In the genomic region with DNA sequence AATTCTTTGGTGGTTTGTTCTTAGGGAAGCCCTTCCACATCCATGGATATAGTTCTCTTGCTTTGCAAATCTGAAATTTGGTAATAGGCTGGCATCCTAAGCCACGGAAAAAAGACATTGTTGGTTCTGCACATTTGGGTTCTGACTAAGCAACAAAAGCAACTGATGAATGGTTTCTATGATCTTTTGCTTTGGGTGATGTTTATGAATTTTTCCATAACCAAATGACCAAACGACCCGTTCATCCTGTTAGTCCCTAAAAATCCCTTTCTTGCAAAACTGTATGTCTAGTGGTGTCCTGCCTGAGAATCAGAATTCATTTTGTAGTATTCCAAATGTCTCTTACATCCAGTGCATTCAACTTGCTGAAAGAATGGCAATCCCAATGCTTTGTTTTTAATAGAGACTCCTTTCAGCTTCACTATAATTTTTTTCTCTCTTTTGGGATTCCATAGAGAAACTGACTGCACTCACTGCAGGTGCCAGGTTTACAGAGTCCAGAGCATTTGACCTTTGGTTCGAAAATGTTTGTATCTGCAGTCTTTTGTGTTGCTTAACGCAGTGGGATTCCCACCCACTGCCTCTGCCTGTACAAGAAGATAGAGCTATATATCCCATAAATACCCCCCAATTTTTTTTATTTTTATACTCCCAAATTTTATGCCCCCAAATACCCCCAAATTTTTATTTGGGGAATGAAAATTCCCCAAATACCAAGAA, we compare ENCODE assay signal across 1 cellular context.
TF ChIP-seq lines count a peak whose summit lies in the region.

No MANE protein-coding gene starts in this region.

TF ChIP-seq in endothelial cell of umbilical vein, 7 proteins besides CTCF, POLR2A, EP300 and RAD21:
- TF ChIP-seq JUN (IDR thresholded peaks at IDR 0.05; ENCODE audit: borderline replicate concordance, insufficient read depth, insufficient read length, low read depth) (no peak), POLR2AphosphoS5 (IDR thresholded peaks at IDR 0.05; ENCODE audit: insufficient read depth, low read depth, low read length) (no peak), MYC (IDR thresholded peaks at IDR 0.05; ENCODE audit: low read depth, low read length) (no peak), EZH2 (IDR thresholded peaks at IDR 0.05; ENCODE audit: borderline replicate concordance, low read depth, low read length, severe bottlenecking) (no peak), GATA2 (IDR thresholded peaks at IDR 0.05; ENCODE audit: insufficient read depth, insufficient read length, low read depth, low read length) (no peak), FOS (IDR thresholded peaks at IDR 0.05; ENCODE audit: borderline replicate concordance, insufficient read depth, low read length) (no peak)
- TF ChIP-seq, protein P1, sequence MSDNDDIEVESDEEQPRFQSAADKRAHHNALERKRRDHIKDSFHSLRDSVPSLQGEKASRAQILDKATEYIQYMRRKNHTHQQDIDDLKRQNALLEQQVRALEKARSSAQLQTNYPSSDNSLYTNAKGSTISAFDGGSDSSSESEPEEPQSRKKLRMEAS (IDR thresholded peaks at IDR 0.05; ENCODE audit: insufficient read depth, insufficient read length), result no peak
